Comparison of ENCODE assay signal across 1 cellular context in the genomic region with DNA sequence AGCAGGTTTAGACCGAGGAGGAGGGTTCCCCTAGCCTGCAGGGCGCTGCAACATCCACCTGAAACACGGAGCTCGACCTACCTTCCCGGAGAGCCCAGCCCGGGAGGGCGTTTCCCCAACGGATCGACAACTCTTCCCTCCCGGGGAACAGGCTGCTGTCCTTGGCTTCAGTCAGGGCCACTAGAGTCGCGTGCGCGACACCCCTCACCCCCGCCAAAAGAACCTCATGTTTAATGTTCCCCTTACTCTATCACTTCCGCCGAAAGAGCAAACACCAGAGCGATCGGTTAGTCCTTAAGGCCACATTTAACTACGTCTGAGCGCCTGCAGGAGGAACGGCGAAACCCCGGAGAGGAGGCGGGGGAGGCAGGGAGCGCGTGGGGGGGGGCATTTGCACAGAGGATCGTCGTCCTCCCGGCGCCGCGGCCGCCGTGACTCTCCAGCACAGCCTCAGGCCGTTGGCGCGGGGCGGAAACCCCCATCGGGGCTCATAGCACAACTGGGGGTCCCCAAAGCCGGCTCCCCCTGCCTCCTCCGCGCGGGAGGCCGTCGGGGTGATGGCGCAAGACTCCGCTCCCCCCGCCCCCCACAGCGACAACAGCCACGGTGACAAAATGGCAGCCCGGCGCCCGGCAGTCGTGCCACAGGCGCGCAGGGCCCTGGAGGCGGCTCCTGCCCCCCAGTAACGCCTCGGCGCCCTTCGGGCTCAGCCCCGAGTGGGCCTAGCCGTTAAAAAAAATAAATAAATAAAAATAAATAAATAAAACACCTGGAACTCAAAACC.
TF ChIP-seq lines count a peak whose summit lies in the region.

No MANE protein-coding gene starts in this region.

TF ChIP-seq in HEK293, 187 proteins besides CTCF, POLR2A, EP300 and RAD21 (continued from another document and continues in another):
- TF ChIP-seq BCL6B (tag by site-specific recombination; IDR thresholded peaks at IDR 0.05) (no peak), ZNF280C (tag by site-specific recombination; IDR thresholded peaks at IDR 0.05) (no peak), ZNF335 (tag by site-specific recombination; conservative IDR thresholded peaks at IDR 0.05) (peak; percentile 69), ZNF341 (tag by site-specific recombination; IDR thresholded peaks at IDR 0.05; ENCODE audit: low read depth) (peak; percentile 89), ZNF26 (tag by site-specific recombination; IDR thresholded peaks at IDR 0.05) (no peak), ZNF266 (tag by site-specific recombination; IDR thresholded peaks at IDR 0.05; ENCODE audit: low read depth) (no peak), ZNF2 (tag by site-specific recombination; IDR thresholded peaks at IDR 0.05) (peak; percentile 24; the same call in 1 of the 2 replicates), ZNF280D (tag by site-specific recombination; IDR thresholded peaks at IDR 0.05) (no peak), GLIS1 (tag by site-specific recombination; IDR thresholded peaks at IDR 0.05) (peak; percentile 98), GLIS2 (tag by site-specific recombination; IDR thresholded peaks at IDR 0.05) (peak; percentile 99), YY2 (tag by site-specific recombination; IDR thresholded peaks at IDR 0.05) (peak; percentile 53; the same call in 1 of the 2 replicates), ZIC2 (tag by site-specific recombination; IDR thresholded peaks at IDR 0.05) (peak; percentile 90), ZNF24 (tag by site-specific recombination; IDR thresholded peaks at IDR 0.05) (peak; percentile 38; the same call in 1 of the 2 replicates), MZF1 (tag by site-specific recombination; IDR thresholded peaks at IDR 0.05; ENCODE audit: borderline replicate concordance) (peak; percentile 50; the same call in 1 of the 2 replicates), ZBTB7A (tag by site-specific recombination; IDR thresholded peaks at IDR 0.05; ENCODE audit: low read depth) (peak; percentile 92; the same call in 1 of the 2 replicates), ZNF423 (tag by site-specific recombination; IDR thresholded peaks at IDR 0.05) (peak; percentile 64), KLF8 (tag by site-specific recombination; IDR thresholded peaks at IDR 0.05) (peak; percentile 11; the same call in 1 of the 2 replicates), ZNF175 (tag by site-specific recombination; IDR thresholded peaks at IDR 0.05) (no peak), ZNF391 (tag by site-specific recombination; IDR thresholded peaks at IDR 0.05; ENCODE audit: borderline replicate concordance, low read depth) (no peak), EGR2 (tag by site-specific recombination; IDR thresholded peaks at IDR 0.05; ENCODE audit: low read depth) (peak; percentile 39; the same call in 1 of the 2 replicates), ZNF157 (tag by site-specific recombination; IDR thresholded peaks at IDR 0.05) (no peak), ZNF777 (tag by site-specific recombination; IDR thresholded peaks at IDR 0.05; ENCODE audit: borderline replicate concordance) (peak; percentile 81; the same call in 1 of the 2 replicates), MYNN (tag by site-specific recombination; IDR thresholded peaks at IDR 0.05; ENCODE audit: borderline replicate concordance) (no peak), ZFHX2 (tag by site-specific recombination; conservative IDR thresholded peaks at IDR 0.05) (peak; percentile 50; the same call in 1 of the 2 replicates), KLF9 (tag by site-specific recombination; IDR thresholded peaks at IDR 0.05; ENCODE audit: low read depth) (peak; percentile 30; the same call in 1 of the 2 replicates), SP7 (tag by site-specific recombination; IDR thresholded peaks at IDR 0.05) (peak; percentile 36; the same call in 1 of the 2 replicates)
- TF ChIP-seq, protein P1, sequence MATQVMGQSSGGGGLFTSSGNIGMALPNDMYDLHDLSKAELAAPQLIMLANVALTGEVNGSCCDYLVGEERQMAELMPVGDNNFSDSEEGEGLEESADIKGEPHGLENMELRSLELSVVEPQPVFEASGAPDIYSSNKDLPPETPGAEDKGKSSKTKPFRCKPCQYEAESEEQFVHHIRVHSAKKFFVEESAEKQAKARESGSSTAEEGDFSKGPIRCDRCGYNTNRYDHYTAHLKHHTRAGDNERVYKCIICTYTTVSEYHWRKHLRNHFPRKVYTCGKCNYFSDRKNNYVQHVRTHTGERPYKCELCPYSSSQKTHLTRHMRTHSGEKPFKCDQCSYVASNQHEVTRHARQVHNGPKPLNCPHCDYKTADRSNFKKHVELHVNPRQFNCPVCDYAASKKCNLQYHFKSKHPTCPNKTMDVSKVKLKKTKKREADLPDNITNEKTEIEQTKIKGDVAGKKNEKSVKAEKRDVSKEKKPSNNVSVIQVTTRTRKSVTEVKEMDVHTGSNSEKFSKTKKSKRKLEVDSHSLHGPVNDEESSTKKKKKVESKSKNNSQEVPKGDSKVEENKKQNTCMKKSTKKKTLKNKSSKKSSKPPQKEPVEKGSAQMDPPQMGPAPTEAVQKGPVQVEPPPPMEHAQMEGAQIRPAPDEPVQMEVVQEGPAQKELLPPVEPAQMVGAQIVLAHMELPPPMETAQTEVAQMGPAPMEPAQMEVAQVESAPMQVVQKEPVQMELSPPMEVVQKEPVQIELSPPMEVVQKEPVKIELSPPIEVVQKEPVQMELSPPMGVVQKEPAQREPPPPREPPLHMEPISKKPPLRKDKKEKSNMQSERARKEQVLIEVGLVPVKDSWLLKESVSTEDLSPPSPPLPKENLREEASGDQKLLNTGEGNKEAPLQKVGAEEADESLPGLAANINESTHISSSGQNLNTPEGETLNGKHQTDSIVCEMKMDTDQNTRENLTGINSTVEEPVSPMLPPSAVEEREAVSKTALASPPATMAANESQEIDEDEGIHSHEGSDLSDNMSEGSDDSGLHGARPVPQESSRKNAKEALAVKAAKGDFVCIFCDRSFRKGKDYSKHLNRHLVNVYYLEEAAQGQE (tag by site-specific recombination; IDR thresholded peaks at IDR 0.05) = 0 out of 2 replicates have a peak, but pooled peaks have one; percentile 22
- TF ChIP-seq, protein P2, sequence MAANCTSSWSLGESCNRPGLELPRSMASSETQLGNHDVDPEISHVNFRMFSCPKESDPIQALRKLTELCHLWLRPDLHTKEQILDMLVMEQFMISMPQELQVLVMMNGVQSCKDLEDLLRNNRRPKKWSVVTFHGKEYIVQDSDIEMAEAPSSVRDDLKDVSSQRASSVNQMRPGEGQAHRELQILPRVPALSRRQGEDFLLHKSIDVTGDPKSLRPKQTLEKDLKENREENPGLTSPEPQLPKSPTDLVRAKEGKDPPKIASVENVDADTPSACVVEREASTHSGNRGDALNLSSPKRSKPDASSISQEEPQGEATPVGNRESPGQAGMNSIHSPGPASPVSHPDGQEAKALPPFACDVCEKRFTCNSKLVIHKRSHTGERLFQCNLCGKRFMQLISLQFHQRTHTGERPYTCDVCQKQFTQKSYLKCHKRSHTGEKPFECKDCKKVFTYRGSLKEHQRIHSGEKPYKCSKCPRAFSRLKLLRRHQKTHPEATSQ (tag by site-specific recombination; IDR thresholded peaks at IDR 0.05) = peak; percentile 55; the same call in 1 of the 2 replicates
- TF ChIP-seq, protein P3, sequence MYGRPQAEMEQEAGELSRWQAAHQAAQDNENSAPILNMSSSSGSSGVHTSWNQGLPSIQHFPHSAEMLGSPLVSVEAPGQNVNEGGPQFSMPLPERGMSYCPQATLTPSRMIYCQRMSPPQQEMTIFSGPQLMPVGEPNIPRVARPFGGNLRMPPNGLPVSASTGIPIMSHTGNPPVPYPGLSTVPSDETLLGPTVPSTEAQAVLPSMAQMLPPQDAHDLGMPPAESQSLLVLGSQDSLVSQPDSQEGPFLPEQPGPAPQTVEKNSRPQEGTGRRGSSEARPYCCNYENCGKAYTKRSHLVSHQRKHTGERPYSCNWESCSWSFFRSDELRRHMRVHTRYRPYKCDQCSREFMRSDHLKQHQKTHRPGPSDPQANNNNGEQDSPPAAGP (tag by site-specific recombination; IDR thresholded peaks at IDR 0.05) = 0 out of 2 replicates have a peak, but pooled peaks have one; percentile 70
- TF ChIP-seq, protein P4, sequence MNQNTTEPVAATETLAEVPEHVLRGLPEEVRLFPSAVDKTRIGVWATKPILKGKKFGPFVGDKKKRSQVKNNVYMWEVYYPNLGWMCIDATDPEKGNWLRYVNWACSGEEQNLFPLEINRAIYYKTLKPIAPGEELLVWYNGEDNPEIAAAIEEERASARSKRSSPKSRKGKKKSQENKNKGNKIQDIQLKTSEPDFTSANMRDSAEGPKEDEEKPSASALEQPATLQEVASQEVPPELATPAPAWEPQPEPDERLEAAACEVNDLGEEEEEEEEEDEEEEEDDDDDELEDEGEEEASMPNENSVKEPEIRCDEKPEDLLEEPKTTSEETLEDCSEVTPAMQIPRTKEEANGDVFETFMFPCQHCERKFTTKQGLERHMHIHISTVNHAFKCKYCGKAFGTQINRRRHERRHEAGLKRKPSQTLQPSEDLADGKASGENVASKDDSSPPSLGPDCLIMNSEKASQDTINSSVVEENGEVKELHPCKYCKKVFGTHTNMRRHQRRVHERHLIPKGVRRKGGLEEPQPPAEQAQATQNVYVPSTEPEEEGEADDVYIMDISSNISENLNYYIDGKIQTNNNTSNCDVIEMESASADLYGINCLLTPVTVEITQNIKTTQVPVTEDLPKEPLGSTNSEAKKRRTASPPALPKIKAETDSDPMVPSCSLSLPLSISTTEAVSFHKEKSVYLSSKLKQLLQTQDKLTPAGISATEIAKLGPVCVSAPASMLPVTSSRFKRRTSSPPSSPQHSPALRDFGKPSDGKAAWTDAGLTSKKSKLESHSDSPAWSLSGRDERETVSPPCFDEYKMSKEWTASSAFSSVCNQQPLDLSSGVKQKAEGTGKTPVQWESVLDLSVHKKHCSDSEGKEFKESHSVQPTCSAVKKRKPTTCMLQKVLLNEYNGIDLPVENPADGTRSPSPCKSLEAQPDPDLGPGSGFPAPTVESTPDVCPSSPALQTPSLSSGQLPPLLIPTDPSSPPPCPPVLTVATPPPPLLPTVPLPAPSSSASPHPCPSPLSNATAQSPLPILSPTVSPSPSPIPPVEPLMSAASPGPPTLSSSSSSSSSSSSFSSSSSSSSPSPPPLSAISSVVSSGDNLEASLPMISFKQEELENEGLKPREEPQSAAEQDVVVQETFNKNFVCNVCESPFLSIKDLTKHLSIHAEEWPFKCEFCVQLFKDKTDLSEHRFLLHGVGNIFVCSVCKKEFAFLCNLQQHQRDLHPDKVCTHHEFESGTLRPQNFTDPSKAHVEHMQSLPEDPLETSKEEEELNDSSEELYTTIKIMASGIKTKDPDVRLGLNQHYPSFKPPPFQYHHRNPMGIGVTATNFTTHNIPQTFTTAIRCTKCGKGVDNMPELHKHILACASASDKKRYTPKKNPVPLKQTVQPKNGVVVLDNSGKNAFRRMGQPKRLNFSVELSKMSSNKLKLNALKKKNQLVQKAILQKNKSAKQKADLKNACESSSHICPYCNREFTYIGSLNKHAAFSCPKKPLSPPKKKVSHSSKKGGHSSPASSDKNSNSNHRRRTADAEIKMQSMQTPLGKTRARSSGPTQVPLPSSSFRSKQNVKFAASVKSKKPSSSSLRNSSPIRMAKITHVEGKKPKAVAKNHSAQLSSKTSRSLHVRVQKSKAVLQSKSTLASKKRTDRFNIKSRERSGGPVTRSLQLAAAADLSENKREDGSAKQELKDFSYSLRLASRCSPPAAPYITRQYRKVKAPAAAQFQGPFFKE (tag by site-specific recombination; IDR thresholded peaks at IDR 0.05; ENCODE audit: borderline replicate concordance) = peak; percentile 58; the same call in 1 of the 2 replicates
